Comparison of ENCODE assay signal across 17 cellular contexts in the genomic region with DNA sequence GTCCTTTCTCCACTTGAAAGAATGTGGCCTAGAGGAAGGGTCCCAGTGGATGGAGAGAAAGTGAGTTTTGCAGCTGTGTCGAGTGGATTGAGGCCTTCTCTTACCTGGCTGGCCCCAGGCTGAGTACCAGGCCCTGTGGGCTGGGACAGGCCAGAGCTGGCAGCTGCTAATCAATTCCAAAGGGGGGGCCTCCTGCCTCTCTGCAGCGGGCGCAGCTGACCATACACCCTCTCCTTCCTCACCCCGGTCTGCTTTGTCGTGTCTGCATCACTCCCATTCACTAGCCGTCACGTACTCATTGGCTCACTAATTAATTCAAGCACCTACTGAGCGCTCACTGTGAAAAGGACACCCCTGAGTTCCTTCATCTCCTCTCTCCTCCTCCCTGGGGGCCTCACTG. TPM values are rescaled to one million over a fixed set of nuclear protein-coding genes. Genes with fewer than 3 reads are reported as not detected.
DNase-seq lines count a peak whose midpoint lies in the region; TF ChIP-seq lines count a peak whose summit lies in the region.
"Had no signal": no experiment of that assay in that cellular context is flagged by ENCODE, and none has a peak within 500 bp of the region (broad histone marks: within the 10 kb centered on the region; RNA-seq: fewer than 3 reads in every experiment).

No MANE protein-coding gene starts in this region.

- H3K9me3 ChIP-seq in Peyer's patch = no peaks in the 10 kb centered on the region
- H3K9me3 ChIP-seq in esophagus squamous epithelium = no peaks in the 10 kb centered on the region
- H3K9me3 ChIP-seq in spleen = no peaks in the 10 kb centered on the region
- H3K9me3 ChIP-seq: A549, BE2C had no signal

- H3K27ac ChIP-seq in Peyer's patch (no peak overlapping the region), esophagus squamous epithelium (peak overlapping the region; percentile 36 to 62 (median 58)), spleen (no peak overlapping the region)
- H3K27ac ChIP-seq: A549, C4-2B had no signal

- DNase-seq in ELF-1 (ENCODE audit: low read depth, low spot score) (peak; percentile 11), Peyer's patch (peak in 2 of 3 donors; percentile 7 to 27), esophagus squamous epithelium (lab: John Stamatoyannopoulos, UW) (no peak), spleen (peak; percentile 59), erythroblast (lab: John Stamatoyannopoulos, UW) (no peak), EL (no peak)
- no peak for DNase-seq in activated CD4-positive, CD25-positive, alpha-beta regulatory T cell (lab: John Stamatoyannopoulos, UW)
- DNase-seq: BE2C; CD8-positive, alpha-beta T cell; COR-L47; DMS153; DMS79 treated with DMSO at 0.1 percent for 48 hours; GF-D8; HCEC 1CT; HFFc6 had no signal

- H3K36me3 ChIP-seq in Peyer's patch (no peaks in the 10 kb centered on the region), esophagus squamous epithelium (no peaks in the 10 kb centered on the region), spleen (no peaks in the 10 kb centered on the region)
- H3K36me3 ChIP-seq: BE2C had no signal

- TF ChIP-seq POLR2A in Peyer's patch (IDR thresholded peaks at IDR 0.05) = no peak
- no peak for TF ChIP-seq POLR2A in esophagus squamous epithelium (IDR thresholded peaks at IDR 0.05)
- TF ChIP-seq POLR2A in spleen (IDR thresholded peaks at IDR 0.05) = no peak
- no peak for TF ChIP-seq POLR2A in erythroblast (IDR thresholded peaks at IDR 0.05; ENCODE audit: low read length)

- H3K27me3 ChIP-seq in Peyer's patch (no peaks in the 10 kb centered on the region), esophagus squamous epithelium (peaks cover 0 to 4% (median 0%) of the 10 kb centered on the region in 4 donors), spleen (replicated peaks in 1 of 7) (peaks cover 0 to 26% (median 0%) of the 10 kb centered on the region in 7 donors)
- H3K27me3 ChIP-seq: BE2C had no signal

- H3K4me1 ChIP-seq in Peyer's patch (no peaks in the 10 kb centered on the region), esophagus squamous epithelium (peaks cover 13 to 28% (median 17%) of the 10 kb centered on the region in 3 donors), spleen (no peaks in the 10 kb centered on the region)
- H3K4me1 ChIP-seq: A549, BE2C had no signal

- WGBS in esophagus squamous epithelium, 2 donors = 74 to 76% methylated on average over 8 of the region's 8 CpGs
- 83 to 88% (median 85%) methylated on average over 8 of the region's 8 CpGs for WGBS in spleen, 5 donors

- H3K4me3 ChIP-seq in Peyer's patch (no peak overlapping the region), esophagus squamous epithelium (no peak overlapping the region), spleen (no peak overlapping the region)
- H3K4me3 ChIP-seq: A549 had no signal

- intact Hi-C loops in esophagus squamous epithelium (cut with DNase I) (no loop called here), spleen (cut with DNase I; ENCODE audit: low total_unique reads) (no loop called here)

- TF ChIP-seq CTCF in Peyer's patch (IDR thresholded peaks at IDR 0.05) (no peak), esophagus squamous epithelium (IDR thresholded peaks at IDR 0.05) (no peak), spleen (IDR thresholded peaks at IDR 0.05 in 8 of 11, conservative IDR thresholded peaks at IDR 0.05 in 3 of 11) (no peak)

RNA-seq across cellular contexts. Expression of a gene that starts 58.4 kb away (rescaled TPM):
- 1 to 10 TPM in 3 of 4 donors, under 1 TPM in 1; 0.88 to 4.2 (median 2.5) TPM for total RNA-seq in Peyer's patch
- total RNA-seq in esophagus squamous epithelium = 1,000 to 10,000 TPM in 1 of 4 donors, 100 to 1,000 TPM in 3; 571 to 1,232 (median 680) TPM
- total RNA-seq in spleen = under 1 TPM in 1 of 7 donors, not detected in 6; 0.98 TPM
- under 1 TPM; 0.04 to 0.38 (median 0.09) TPM for polyA plus RNA-seq in spleen
- total RNA-seq: CD8-positive, alpha-beta T cell had no signal

Comparison
In these comparisons a context has a peak if more than half of its experiments do, and no peak if none do; other contexts are left out.
1. DNase-seq: peak in ELF-1 (single experiment), Peyer's patch (2 of 3) and spleen (single experiment); none in esophagus squamous epithelium (single experiment), erythroblast (0 of 2), activated CD4-positive, CD25-positive, alpha-beta regulatory T cell (0 of 4) and EL (single experiment).
2. H3K27ac ChIP-seq: peak in esophagus squamous epithelium (4 of 4); none in Peyer's patch (0 of 4) and spleen (0 of 8).
3. RNA of a gene that starts 58.4 kb away (total RNA-seq): 571 to 1,232 TPM in esophagus squamous epithelium; 0.88 to 4.2 TPM in Peyer's patch and 0.98 TPM in spleen; every median in the first group is over 100 times any median in the second.